In the genomic region with DNA sequence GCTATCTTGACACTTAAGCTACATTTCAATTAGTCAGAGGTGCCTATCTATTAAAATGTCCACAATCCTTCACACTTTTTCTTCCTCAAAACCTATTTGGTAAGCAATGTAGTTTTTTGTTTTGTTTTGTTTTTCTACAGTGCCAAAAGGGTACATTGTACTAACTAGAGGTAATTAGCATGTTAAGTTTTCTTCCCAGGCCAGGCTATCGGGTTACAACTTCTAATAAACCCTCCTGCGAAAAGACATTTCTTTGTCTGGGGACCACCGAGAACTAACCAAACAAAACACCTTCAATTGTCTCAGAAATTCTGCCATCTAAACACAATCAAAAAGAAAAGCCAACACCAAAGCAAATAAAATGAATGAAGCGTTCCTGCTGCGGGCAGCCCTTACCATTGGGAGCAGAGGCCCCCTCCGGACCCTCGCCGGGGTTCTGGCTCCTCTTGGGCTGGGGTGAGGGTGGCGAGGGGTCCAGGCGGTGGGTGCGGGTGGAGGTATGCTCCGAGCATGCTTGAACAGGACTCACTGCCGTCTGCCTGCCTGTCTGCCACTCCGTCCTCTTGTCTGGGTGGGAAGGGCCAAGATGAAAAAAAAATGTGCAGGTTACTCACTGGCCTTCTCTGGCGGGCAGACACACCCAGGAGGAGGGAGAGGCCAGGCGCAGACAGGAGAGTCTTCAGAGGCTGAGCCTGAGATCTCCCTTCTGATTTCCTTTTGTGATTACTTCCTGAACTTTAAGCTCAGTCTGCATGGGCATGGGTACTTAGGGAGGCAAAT, we compare ENCODE assay signal across 9 cellular contexts.
DNase-seq lines count a peak whose midpoint lies in the region; ATAC-seq, FAIRE-seq and TF ChIP-seq lines count a peak whose summit lies in the region.
"Had no signal": no experiment of that assay in that cellular context is flagged by ENCODE, and none has a peak within 500 bp of the region (broad histone marks: within the 10 kb centered on the region; RNA-seq: fewer than 3 reads in every experiment).

No MANE protein-coding gene starts in this region.

- H3K9me3 ChIP-seq in ectodermal cell (ENCODE audit: control insufficient read depth, low read length) (no peaks in the 10 kb centered on the region), pancreas (no peaks in the 10 kb centered on the region)
- no peaks in the 10 kb centered on the region for H3K9me3 ChIP-seq in effector memory CD4-positive, alpha-beta T cell (ENCODE audit: control insufficient read depth, low read length)

- TF ChIP-seq CTCF in pancreas (IDR thresholded peaks at IDR 0.05) = no peak
- no peak for TF ChIP-seq CTCF in D721Med (IDR thresholded peaks at IDR 0.05; ENCODE audit: insufficient read depth, missing control alignments)

- FAIRE-seq in pancreas (lab: Jason Lieb, UNC) (no peak), D721Med (lab: Jason Lieb, UNC) (no peak)
- FAIRE-seq: endothelial cell of umbilical vein had no signal

- peak overlapping the region; percentile 35 for H3K4me3 ChIP-seq in ectodermal cell (ENCODE audit: insufficient read depth, low read depth, low read length)
- peak overlapping the region in 2 of 4 donors; percentile 12 to 23 for H3K4me3 ChIP-seq in pancreas
- no peak overlapping the region for H3K4me3 ChIP-seq in effector memory CD4-positive, alpha-beta T cell (ENCODE audit: insufficient read depth, low read depth, low read length, poor library complexity, severe bottlenecking)

- ATAC-seq in pancreas = peak in 3 of 4 donors; percentile 59 to 83 (median 83)

- WGBS in ectodermal cell, 2 experiments = 12 to 15% methylated on average over 16 of the region's 16 CpGs
- 49 to 50% methylated on average over 16 of the region's 16 CpGs for WGBS in pancreas, 2 donors

- H3K36me3 ChIP-seq in ectodermal cell (ENCODE audit: control insufficient read depth, insufficient read depth, low read length) (peaks cover 2% of the 10 kb centered on the region), pancreas (no peaks in the 10 kb centered on the region)
- no peaks in the 10 kb centered on the region for H3K36me3 ChIP-seq in effector memory CD4-positive, alpha-beta T cell (ENCODE audit: control insufficient read depth, insufficient read depth, low read length)

- DNase-seq in DMS79 (lab: John Stamatoyannopoulos, UW) (peak; percentile 93), NCI-H2227 treated with DMSO at 0.1 percent for 48 hours (lab: John Stamatoyannopoulos, UW) (peak; percentile 73), pancreas (peak in 1 of 6 donors; percentile 49), GM19238 (ENCODE audit: insufficient read length, low spot score) (no peak), D721Med (ENCODE audit: insufficient read length, low spot score) (no peak)
- DNase-seq in stimulated activated CD4-positive, alpha-beta T cell treated with anti-CD3 and anti-CD28 coated beads, Interleukin-2, amount 100 ng/mL, for 24 hours = no peak
- DNase-seq in effector memory CD4-positive, alpha-beta T cell = no peak

- H3K27ac ChIP-seq in ectodermal cell (ENCODE audit: insufficient read depth, low read depth, low read length, poor library complexity, severe bottlenecking) (peak overlapping the region; percentile 52), pancreas (no peak overlapping the region)
- no peak overlapping the region for H3K27ac ChIP-seq in effector memory CD4-positive, alpha-beta T cell (ENCODE audit: insufficient read depth, low read length, poor library complexity, severe bottlenecking)

- H3K27me3 ChIP-seq in ectodermal cell (ENCODE audit: control insufficient read depth, insufficient read depth, low read length, poor library complexity, severe bottlenecking) (no peaks in the 10 kb centered on the region), pancreas (no peaks in the 10 kb centered on the region)
- H3K27me3 ChIP-seq in effector memory CD4-positive, alpha-beta T cell (replicated peaks; ENCODE audit: control insufficient read depth, insufficient read depth, low read length, poor library complexity, severe bottlenecking) = no peaks in the 10 kb centered on the region

- H3K4me1 ChIP-seq in ectodermal cell (ENCODE audit: control insufficient read depth, insufficient read depth, low read length) (peaks cover 24% of the 10 kb centered on the region), pancreas (no peaks in the 10 kb centered on the region)
- no peaks in the 10 kb centered on the region for H3K4me1 ChIP-seq in effector memory CD4-positive, alpha-beta T cell (ENCODE audit: control insufficient read depth, insufficient read depth, low read length, poor library complexity, severe bottlenecking)

- intact Hi-C loops in pancreas (cut with DNase I) = no loop called here

Comparison
In these comparisons a context has a peak if more than half of its experiments do, and no peak if none do; other contexts are left out.
1. DNase-seq: peak in DMS79 (single experiment) and NCI-H2227 treated with DMSO at 0.1 percent for 48 hours (single experiment); none in GM19238 (single experiment), stimulated activated CD4-positive, alpha-beta T cell treated with anti-CD3 and anti-CD28 coated beads, Interleukin-2, amount 100 ng/mL, for 24 hours (0 of 2), D721Med (single experiment) and effector memory CD4-positive, alpha-beta T cell (0 of 3).